Comparison of ENCODE assay signal across 8 cellular contexts in genomic region chrX:20515841-20516461, GRCh38.
A peak's percentile ranks its signal among the peaks of the same experiment; 100 is the strongest.
DNase-seq lines count a peak whose midpoint lies in the region; ATAC-seq and TF ChIP-seq lines count a peak whose summit lies in the region.

No MANE protein-coding gene starts in this region.

- H3K4me1 Mint-ChIP-seq in osteocyte (ENCODE audit: unreplicated experiment): peaks cover 33% of the 10 kb centered on the region

- H3K36me3 ChIP-seq in body of pancreas (replicated peaks in 1 of 2; ENCODE audit: insufficient read depth in 1 of 2, low read depth in 2 of 2): no peaks in the 10 kb centered on the region

- H3K27me3 ChIP-seq in body of pancreas: no peaks in the 10 kb centered on the region

- intact Hi-C loops in body of pancreas (cut with DNase I): no loop called here

- H3K4me3 Mint-ChIP-seq in osteocyte (ENCODE audit: unreplicated experiment): no peak overlapping the region

- TF ChIP-seq CTCF in body of pancreas (IDR thresholded peaks at IDR 0.05): no peak
- TF ChIP-seq CTCF in osteocyte (IDR thresholded peaks at IDR 0.05): no peak

- no peaks in the 10 kb centered on the region for H3K36me3 Mint-ChIP-seq in osteocyte (ENCODE audit: unreplicated experiment)

- no peaks in the 10 kb centered on the region for H3K9me3 ChIP-seq in body of pancreas

- peak overlapping the region in 2 of 4 donors; percentile 53 to 55 for H3K27ac ChIP-seq in body of pancreas

- ATAC-seq in HG02623 (IDR thresholded peaks at IDR 0.05; ENCODE audit: unreplicated experiment): peak; percentile 99
- ATAC-seq in body of pancreas: peak; percentile 75

- 43 to 56% methylated on average over 1 of the region's 1 CpG for WGBS in body of pancreas, 2 donors

- no peaks in the 10 kb centered on the region for H3K4me1 ChIP-seq in body of pancreas

- H3K9me3 Mint-ChIP-seq in osteocyte (ENCODE audit: unreplicated experiment): no peaks in the 10 kb centered on the region

- H3K27ac Mint-ChIP-seq in osteocyte (ENCODE audit: unreplicated experiment): peak overlapping the region; percentile 43

- no peaks in the 10 kb centered on the region for H3K27me3 Mint-ChIP-seq in osteocyte (ENCODE audit: unreplicated experiment)

- peak; percentile 52 for DNase-seq in activated CD8-positive, alpha-beta memory T cell treated with anti-CD3 and anti-CD28 coated beads, Interleukin-2, amount 50 U/mL, for 48 hours
- DNase-seq in activated CD8-positive, alpha-beta memory T cell treated with anti-CD3 and anti-CD28 coated beads for 24 hours: no peak
- peak; percentile 94 for DNase-seq in MV-4-11 (lab: John Stamatoyannopoulos, UW)
- DNase-seq in body of pancreas: peak in 1 of 4 donors; percentile 5
- no peak for DNase-seq in osteocyte (ENCODE audit: extremely low spot score, unreplicated experiment)
- no peak for DNase-seq in hippocampal formation (lab: John Stamatoyannopoulos, UW)
- no peak for DNase-seq in NCI-H187 treated with DMSO at 0.1 percent for 48 hours (lab: John Stamatoyannopoulos, UW)

- H3K4me3 ChIP-seq in body of pancreas: no peak overlapping the region

- no peak for TF ChIP-seq POLR2A in body of pancreas (IDR thresholded peaks at IDR 0.05)

Comparison
In these comparisons a context has a peak if more than half of its experiments do, and no peak if none do; other contexts are left out.
1. DNase-seq: peak in activated CD8-positive, alpha-beta memory T cell treated with anti-CD3 and anti-CD28 coated beads, Interleukin-2, amount 50 U/mL, for 48 hours (single experiment) and MV-4-11 (single experiment); none in activated CD8-positive, alpha-beta memory T cell treated with anti-CD3 and anti-CD28 coated beads for 24 hours (single experiment), osteocyte (single experiment), hippocampal formation (0 of 2) and NCI-H187 treated with DMSO at 0.1 percent for 48 hours (single experiment).